In the genomic region with DNA sequence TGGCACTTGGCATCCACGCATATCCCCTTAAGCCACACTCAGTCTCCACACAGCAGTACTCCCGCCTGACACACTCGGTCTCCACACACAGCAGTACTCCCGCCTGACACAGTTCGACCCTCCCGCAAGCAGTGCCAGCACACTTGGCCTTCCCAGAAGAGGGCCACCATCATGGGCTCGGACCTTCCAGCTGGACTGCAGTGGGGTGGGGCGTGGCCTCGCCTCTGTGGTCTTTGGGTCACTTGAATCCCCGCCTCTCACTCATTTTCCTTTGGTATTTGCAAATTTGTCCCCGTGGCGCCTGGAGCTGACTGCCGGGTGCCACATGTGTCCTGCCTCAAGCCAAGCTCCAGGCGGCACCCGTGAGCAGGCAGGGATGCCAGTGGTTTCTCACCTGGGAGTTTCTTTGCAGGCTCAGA, we compare ENCODE assay signal across 1 cellular context.
TF ChIP-seq lines count a peak whose summit lies in the region.

No MANE protein-coding gene starts in this region.

TF ChIP-seq in WTC11, 78 proteins besides CTCF, POLR2A, EP300 and RAD21 (continued from another document):
- TF ChIP-seq, protein P1, sequence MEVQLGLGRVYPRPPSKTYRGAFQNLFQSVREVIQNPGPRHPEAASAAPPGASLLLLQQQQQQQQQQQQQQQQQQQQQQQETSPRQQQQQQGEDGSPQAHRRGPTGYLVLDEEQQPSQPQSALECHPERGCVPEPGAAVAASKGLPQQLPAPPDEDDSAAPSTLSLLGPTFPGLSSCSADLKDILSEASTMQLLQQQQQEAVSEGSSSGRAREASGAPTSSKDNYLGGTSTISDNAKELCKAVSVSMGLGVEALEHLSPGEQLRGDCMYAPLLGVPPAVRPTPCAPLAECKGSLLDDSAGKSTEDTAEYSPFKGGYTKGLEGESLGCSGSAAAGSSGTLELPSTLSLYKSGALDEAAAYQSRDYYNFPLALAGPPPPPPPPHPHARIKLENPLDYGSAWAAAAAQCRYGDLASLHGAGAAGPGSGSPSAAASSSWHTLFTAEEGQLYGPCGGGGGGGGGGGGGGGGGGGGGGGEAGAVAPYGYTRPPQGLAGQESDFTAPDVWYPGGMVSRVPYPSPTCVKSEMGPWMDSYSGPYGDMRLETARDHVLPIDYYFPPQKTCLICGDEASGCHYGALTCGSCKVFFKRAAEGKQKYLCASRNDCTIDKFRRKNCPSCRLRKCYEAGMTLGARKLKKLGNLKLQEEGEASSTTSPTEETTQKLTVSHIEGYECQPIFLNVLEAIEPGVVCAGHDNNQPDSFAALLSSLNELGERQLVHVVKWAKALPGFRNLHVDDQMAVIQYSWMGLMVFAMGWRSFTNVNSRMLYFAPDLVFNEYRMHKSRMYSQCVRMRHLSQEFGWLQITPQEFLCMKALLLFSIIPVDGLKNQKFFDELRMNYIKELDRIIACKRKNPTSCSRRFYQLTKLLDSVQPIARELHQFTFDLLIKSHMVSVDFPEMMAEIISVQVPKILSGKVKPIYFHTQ (CRISPR knock-in tag; IDR thresholded peaks at IDR 0.05) = no peak
- TF ChIP-seq, protein P2, sequence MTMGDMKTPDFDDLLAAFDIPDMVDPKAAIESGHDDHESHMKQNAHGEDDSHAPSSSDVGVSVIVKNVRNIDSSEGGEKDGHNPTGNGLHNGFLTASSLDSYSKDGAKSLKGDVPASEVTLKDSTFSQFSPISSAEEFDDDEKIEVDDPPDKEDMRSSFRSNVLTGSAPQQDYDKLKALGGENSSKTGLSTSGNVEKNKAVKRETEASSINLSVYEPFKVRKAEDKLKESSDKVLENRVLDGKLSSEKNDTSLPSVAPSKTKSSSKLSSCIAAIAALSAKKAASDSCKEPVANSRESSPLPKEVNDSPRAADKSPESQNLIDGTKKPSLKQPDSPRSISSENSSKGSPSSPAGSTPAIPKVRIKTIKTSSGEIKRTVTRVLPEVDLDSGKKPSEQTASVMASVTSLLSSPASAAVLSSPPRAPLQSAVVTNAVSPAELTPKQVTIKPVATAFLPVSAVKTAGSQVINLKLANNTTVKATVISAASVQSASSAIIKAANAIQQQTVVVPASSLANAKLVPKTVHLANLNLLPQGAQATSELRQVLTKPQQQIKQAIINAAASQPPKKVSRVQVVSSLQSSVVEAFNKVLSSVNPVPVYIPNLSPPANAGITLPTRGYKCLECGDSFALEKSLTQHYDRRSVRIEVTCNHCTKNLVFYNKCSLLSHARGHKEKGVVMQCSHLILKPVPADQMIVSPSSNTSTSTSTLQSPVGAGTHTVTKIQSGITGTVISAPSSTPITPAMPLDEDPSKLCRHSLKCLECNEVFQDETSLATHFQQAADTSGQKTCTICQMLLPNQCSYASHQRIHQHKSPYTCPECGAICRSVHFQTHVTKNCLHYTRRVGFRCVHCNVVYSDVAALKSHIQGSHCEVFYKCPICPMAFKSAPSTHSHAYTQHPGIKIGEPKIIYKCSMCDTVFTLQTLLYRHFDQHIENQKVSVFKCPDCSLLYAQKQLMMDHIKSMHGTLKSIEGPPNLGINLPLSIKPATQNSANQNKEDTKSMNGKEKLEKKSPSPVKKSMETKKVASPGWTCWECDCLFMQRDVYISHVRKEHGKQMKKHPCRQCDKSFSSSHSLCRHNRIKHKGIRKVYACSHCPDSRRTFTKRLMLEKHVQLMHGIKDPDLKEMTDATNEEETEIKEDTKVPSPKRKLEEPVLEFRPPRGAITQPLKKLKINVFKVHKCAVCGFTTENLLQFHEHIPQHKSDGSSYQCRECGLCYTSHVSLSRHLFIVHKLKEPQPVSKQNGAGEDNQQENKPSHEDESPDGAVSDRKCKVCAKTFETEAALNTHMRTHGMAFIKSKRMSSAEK (CRISPR knock-in tag; IDR thresholded peaks at IDR 0.05; ENCODE audit: borderline replicate concordance) = no peak
- TF ChIP-seq CBFB (CRISPR knock-in tag; IDR thresholded peaks at IDR 0.05; ENCODE audit: low read depth) (no peak), SMAD3 (CRISPR knock-in tag; IDR thresholded peaks at IDR 0.05; ENCODE audit: borderline replicate concordance) (no peak), NR2C2 (CRISPR knock-in tag; IDR thresholded peaks at IDR 0.05) (no peak), ZNF232 (CRISPR knock-in tag; IDR thresholded peaks at IDR 0.05) (no peak), ZNF396 (CRISPR knock-in tag; IDR thresholded peaks at IDR 0.05; ENCODE audit: borderline replicate concordance) (no peak), ZNF423 (CRISPR knock-in tag; IDR thresholded peaks at IDR 0.05) (no peak), FOXP1 (CRISPR knock-in tag; IDR thresholded peaks at IDR 0.05; ENCODE audit: borderline replicate concordance) (no peak), RORB (CRISPR knock-in tag; IDR thresholded peaks at IDR 0.05) (no peak), ZNF263 (CRISPR knock-in tag; IDR thresholded peaks at IDR 0.05; ENCODE audit: low read depth) (no peak), TP53 (CRISPR knock-in tag; IDR thresholded peaks at IDR 0.05) (no peak), SMAD4 (CRISPR knock-in tag; IDR thresholded peaks at IDR 0.05) (no peak)
- TF ChIP-seq, protein P3, sequence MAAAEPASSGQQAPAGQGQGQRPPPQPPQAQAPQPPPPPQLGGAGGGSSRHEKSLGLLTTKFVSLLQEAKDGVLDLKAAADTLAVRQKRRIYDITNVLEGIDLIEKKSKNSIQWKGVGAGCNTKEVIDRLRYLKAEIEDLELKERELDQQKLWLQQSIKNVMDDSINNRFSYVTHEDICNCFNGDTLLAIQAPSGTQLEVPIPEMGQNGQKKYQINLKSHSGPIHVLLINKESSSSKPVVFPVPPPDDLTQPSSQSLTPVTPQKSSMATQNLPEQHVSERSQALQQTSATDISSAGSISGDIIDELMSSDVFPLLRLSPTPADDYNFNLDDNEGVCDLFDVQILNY (CRISPR knock-in tag; IDR thresholded peaks at IDR 0.05) = no peak
- TF ChIP-seq, protein P4, sequence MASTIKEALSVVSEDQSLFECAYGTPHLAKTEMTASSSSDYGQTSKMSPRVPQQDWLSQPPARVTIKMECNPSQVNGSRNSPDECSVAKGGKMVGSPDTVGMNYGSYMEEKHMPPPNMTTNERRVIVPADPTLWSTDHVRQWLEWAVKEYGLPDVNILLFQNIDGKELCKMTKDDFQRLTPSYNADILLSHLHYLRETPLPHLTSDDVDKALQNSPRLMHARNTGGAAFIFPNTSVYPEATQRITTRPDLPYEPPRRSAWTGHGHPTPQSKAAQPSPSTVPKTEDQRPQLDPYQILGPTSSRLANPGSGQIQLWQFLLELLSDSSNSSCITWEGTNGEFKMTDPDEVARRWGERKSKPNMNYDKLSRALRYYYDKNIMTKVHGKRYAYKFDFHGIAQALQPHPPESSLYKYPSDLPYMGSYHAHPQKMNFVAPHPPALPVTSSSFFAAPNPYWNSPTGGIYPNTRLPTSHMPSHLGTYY (CRISPR knock-in tag; IDR thresholded peaks at IDR 0.05) = no peak
- TF ChIP-seq, protein P5, sequence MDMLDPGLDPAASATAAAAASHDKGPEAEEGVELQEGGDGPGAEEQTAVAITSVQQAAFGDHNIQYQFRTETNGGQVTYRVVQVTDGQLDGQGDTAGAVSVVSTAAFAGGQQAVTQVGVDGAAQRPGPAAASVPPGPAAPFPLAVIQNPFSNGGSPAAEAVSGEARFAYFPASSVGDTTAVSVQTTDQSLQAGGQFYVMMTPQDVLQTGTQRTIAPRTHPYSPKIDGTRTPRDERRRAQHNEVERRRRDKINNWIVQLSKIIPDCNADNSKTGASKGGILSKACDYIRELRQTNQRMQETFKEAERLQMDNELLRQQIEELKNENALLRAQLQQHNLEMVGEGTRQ (CRISPR knock-in tag; IDR thresholded peaks at IDR 0.05) = no peak
- TF ChIP-seq, protein P6, sequence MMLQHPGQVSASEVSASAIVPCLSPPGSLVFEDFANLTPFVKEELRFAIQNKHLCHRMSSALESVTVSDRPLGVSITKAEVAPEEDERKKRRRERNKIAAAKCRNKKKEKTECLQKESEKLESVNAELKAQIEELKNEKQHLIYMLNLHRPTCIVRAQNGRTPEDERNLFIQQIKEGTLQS (CRISPR knock-in tag; conservative IDR thresholded peaks at IDR 0.05) = no peak
- TF ChIP-seq, protein P7, sequence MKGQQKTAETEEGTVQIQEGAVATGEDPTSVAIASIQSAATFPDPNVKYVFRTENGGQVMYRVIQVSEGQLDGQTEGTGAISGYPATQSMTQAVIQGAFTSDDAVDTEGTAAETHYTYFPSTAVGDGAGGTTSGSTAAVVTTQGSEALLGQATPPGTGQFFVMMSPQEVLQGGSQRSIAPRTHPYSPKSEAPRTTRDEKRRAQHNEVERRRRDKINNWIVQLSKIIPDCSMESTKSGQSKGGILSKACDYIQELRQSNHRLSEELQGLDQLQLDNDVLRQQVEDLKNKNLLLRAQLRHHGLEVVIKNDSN (CRISPR knock-in tag; IDR thresholded peaks at IDR 0.05) = no peak
